Comparison of ENCODE assay signal across 7 cellular contexts in the genomic region with DNA sequence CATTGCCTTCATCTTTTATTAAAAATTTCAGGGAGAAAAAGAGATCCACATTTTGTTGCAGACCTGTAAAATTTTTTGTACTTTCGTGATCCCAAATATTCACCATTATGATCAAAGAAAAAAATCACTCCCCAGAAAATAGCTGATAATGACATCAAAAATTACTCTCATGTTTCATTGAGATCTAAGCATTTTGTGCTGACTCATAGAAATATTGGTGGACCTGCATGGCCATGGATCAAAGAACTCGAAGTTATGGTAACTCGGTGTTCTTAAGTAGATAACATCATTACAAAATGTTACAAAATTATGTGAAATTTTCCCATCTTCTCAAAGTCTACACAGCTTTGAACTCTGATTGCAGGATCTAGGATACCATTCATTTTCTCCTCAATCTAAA.
"Had no signal": no experiment of that assay in that cellular context is flagged by ENCODE, and none has a peak within 500 bp of the region (broad histone marks: within the 10 kb centered on the region; RNA-seq: fewer than 3 reads in every experiment).

No MANE protein-coding gene starts in this region.

- H3K9me3 ChIP-seq: HAP-1 had no signal

- H3K4me3 Mint-ChIP-seq: GM23338, HFFc6, IgD-negative memory B cell had no signal

- DNase-seq: H7, HFFc6, KG1 had no signal

- H3K27ac Mint-ChIP-seq: GM23338, HFFc6, IgD-negative memory B cell had no signal

- H3K4me2 ChIP-seq: GM23338 had no signal

- H3K4me3 ChIP-seq: GM23338, HAP-1 had no signal

- H3K4me1 Mint-ChIP-seq: GM23338, IgD-negative memory B cell had no signal

- H3K4me1 ChIP-seq: HAP-1 had no signal

- H3K27me3 Mint-ChIP-seq: IgD-negative memory B cell had no signal

- ATAC-seq: GM23338, HCT116 had no signal

- H3K36me3 Mint-ChIP-seq: IgD-negative memory B cell had no signal

- H3K36me3 ChIP-seq: HAP-1 had no signal

- H3K9me3 Mint-ChIP-seq: GM23338 had no signal
